22 cellular contexts compared by ENCODE assay signal in the genomic region with DNA sequence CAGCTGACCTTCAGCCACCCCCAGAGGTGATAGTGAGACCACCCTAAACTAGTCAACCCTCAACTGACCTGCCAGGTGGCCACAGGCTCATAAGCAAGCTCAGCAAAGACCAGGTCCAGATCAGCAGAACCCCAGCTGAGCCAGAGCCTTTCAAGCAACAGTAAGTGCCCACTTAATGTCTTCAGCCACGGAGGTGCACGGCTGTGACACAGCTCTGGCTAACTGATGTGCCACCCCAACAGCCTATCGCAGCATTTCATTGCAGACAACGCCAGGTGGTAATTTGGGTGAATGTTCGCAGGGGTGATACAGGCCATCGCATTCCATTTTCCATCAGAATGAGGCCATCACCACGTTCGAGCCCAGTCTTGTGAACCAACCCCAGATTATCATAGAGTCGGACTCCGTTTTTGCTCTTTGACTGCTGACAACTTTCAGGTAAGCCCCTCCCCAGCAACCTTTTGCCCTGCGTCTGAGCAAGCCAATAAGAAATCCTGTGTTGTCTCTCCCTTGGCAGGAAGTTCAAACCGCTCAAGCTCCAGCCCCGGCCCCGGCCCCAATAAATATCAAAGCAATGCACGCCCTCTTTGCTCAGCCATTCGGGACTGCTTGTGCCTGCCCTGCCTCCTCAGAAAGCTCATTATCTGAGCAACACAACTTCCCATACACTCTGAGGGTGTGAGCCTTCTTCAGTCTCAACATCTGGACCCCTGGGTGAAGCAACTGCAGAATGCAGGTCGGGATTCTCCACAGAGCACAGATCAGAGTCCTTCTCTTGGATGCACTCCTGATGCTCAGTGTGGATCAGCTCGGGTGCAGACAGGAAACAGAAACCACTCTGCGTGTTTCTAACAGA. TPM values are rescaled to one million over a fixed set of nuclear protein-coding genes. Genes with fewer than 3 reads are reported as not detected.
A peak's percentile ranks its signal among the peaks of the same experiment; 100 is the strongest.
DNase-seq lines count a peak whose midpoint lies in the region; ATAC-seq and TF ChIP-seq lines count a peak whose summit lies in the region.
"Had no signal": no experiment of that assay in that cellular context is flagged by ENCODE, and none has a peak within 500 bp of the region (broad histone marks: within the 10 kb centered on the region; RNA-seq: fewer than 3 reads in every experiment).

No MANE protein-coding gene starts in this region.

- TF ChIP-seq EP300 in sigmoid colon (IDR thresholded peaks at IDR 0.05) = no peak

- DNase-seq in AG20443 (ENCODE audit: low spot score) (peak; percentile 13), left kidney (ENCODE audit: low read depth, low spot score) (peak; percentile 17), sigmoid colon (peak; percentile 17), GF-D8 (lab: John Stamatoyannopoulos, UW) (no peak), Kasumi-1 (lab: John Stamatoyannopoulos, UW) (no peak), foreskin melanocyte (no peak)
- DNase-seq: activated gamma-delta T cell treated with Interleukin-2 at 50 U/mL for 16 hours; body of pancreas; C1 segment of cervical spinal cord; effector CD8-positive, alpha-beta T cell; erythroblast; foreskin keratinocyte; HCEC 1CT; left ventricle myocardium inferior; NCI-H1105; NCI-H2029; NCI-H774; SK-N-SH; upper lobe of right lung had no signal

- peaks cover 12% of the 10 kb centered on the region for H3K4me1 ChIP-seq in KMS-11 (ENCODE audit: low read depth, poor library complexity, severe bottlenecking)
- H3K4me1 ChIP-seq in sigmoid colon = no peaks in the 10 kb centered on the region
- H3K4me1 ChIP-seq: left ventricle myocardium inferior, upper lobe of right lung had no signal

- H3K79me2 ChIP-seq in KMS-11 (ENCODE audit: insufficient read depth, low read depth) = no peaks in the 10 kb centered on the region

- H3K27me3 ChIP-seq in KMS-11 (ENCODE audit: insufficient read depth, low read depth) (no peaks in the 10 kb centered on the region; the same call in 1 of the 2 replicates), sigmoid colon (no peaks in the 10 kb centered on the region)
- H3K27me3 ChIP-seq: body of pancreas had no signal

- H3K4me3 ChIP-seq in KMS-11 (IDR thresholded peaks at IDR 0.05; ENCODE audit: insufficient read depth, low read depth, low read length) (no peak overlapping the region), sigmoid colon (no peak overlapping the region)
- H3K4me3 ChIP-seq: body of pancreas, left ventricle myocardium inferior, upper lobe of right lung had no signal

- intact Hi-C loops in sigmoid colon (cut with DNase I) = no loop called here

- TF ChIP-seq POLR2A in sigmoid colon (IDR thresholded peaks at IDR 0.05) = no peak

- H3K9ac ChIP-seq in KMS-11 = no peak overlapping the region
- H3K9ac ChIP-seq: SK-N-SH had no signal

- TF ChIP-seq CTCF in KMS-11 (conservative IDR thresholded peaks at IDR 0.05; ENCODE audit: low read depth, low read length) (no peak), sigmoid colon (IDR thresholded peaks at IDR 0.05) (no peak)

- no peak for ATAC-seq in HG02798 (IDR thresholded peaks at IDR 0.05; ENCODE audit: poor library complexity, unreplicated experiment)
- ATAC-seq: body of pancreas; foreskin keratinocyte; natural killer cell treated with Interleukin-12 subunit alpha and Interleukin-12 subunit beta and Interleukin-15 and Interleukin-18, amount 100 ng/mL, for 72 hours; upper lobe of right lung had no signal

- H4K20me1 ChIP-seq in KMS-11 (ENCODE audit: insufficient read depth) = no peaks in the 10 kb centered on the region

- H3K9me3 ChIP-seq in sigmoid colon = peaks cover 0 to 9% (median 7%) of the 10 kb centered on the region in 4 donors
- H3K9me3 ChIP-seq: upper lobe of right lung had no signal

- WGBS in sigmoid colon, 2 donors = 19 to 40% methylated on average over 19 of the region's 19 CpGs

- H3K4me2 ChIP-seq in KMS-11 = peak overlapping the region; percentile 17; the same call in 1 of the 2 replicates
- H3K4me2 ChIP-seq: SK-N-SH had no signal

- no peaks in the 10 kb centered on the region for H3K36me3 ChIP-seq in KMS-11 (ENCODE audit: insufficient read depth)
- no peaks in the 10 kb centered on the region for H3K36me3 ChIP-seq in sigmoid colon
- H3K36me3 ChIP-seq: left ventricle myocardium inferior, upper lobe of right lung had no signal

- H3K27ac ChIP-seq in KMS-11 = no peak overlapping the region
- no peak overlapping the region for H3K27ac ChIP-seq in sigmoid colon
- H3K27ac ChIP-seq: body of pancreas, foreskin keratinocyte, left ventricle myocardium inferior, upper lobe of right lung had no signal

- peak overlapping the region; percentile 18; the same call in 1 of the 2 replicates for H2AFZ ChIP-seq in KMS-11 (ENCODE audit: low read depth)

RNA-seq across cellular contexts. Expression of a gene that starts 44.4 kb away (rescaled TPM):
- 1 to 10 TPM; 1.8 to 4.2 (median 3.5) TPM for total RNA-seq in sigmoid colon
- polyA plus RNA-seq in sigmoid colon = 10 to 100 TPM in 1 of 3 donors, 1 to 10 TPM in 1, under 1 TPM in 1; 0.60 to 12.3 (median 2.1) TPM

RNA-seq across cellular contexts. Expression of a gene that starts 56.9 kb away (rescaled TPM):
- total RNA-seq in sigmoid colon = 10 to 100 TPM in 1 of 4 donors, 1 to 10 TPM in 3; 4.1 to 10.5 (median 6.1) TPM
- polyA plus RNA-seq in sigmoid colon = 10 to 100 TPM; 24.3 to 47.4 (median 32.4) TPM

RNA-seq across cellular contexts. Expression of a gene that starts 59.0 kb away (rescaled TPM):
- 1 to 10 TPM; 1.8 to 2.3 (median 2.0) TPM for total RNA-seq in sigmoid colon
- 1 to 10 TPM in 2 of 3 donors, under 1 TPM in 1; 0.60 to 8.4 (median 1.4) TPM for polyA plus RNA-seq in sigmoid colon
- total RNA-seq: foreskin keratinocyte had no signal
- polyA plus RNA-seq: foreskin keratinocyte, SK-N-SH had no signal

Comparison
In these comparisons a context has a peak if more than half of its experiments do, and no peak if none do; other contexts are left out.
1. DNase-seq: peak in AG20443 (single experiment), left kidney (single experiment) and sigmoid colon (single experiment); none in GF-D8 (single experiment), Kasumi-1 (0 of 2) and foreskin melanocyte (single experiment).